1 cellular context compared by ENCODE assay signal in the genomic region with DNA sequence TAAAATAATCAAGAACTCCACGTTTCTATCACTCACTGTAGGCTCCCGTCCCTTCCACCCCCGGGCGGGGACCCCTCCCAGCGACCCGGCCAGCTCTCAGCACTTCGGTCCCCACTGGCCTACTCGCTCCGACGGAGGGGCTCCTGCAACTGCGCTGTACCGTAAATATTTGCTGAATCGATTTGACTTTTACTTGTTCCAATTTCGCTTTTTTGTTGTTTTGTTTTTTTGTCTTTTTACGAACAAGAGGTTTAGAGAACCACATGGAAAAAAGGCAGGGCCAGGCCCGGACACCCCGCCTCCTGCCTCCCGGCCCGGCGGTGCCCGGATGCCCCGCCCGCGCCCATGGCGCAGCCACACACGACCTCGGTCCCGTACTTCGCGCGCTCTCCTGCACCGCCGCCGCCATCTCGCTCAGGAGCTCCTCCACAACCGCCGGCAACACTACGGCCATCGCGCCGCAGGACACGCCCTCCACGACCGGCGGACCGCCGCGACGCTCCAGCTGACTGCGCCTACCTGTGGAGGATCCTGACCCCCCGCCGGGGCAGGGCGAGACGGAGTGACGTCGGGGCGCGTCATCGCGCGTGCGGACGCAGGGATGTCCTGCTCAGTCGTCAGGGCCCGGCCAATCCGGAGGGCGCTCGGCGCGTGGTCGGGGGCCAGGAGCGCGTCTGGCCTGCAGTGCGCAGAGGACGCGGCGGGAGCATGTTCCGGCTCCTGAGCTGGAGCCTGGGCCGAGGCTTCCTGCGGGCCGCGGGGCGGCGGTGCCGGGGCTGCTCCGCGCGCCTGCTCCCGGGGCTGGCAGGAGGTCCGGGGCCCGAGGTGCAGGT.
A peak's percentile ranks its signal among the peaks of the same experiment; 100 is the strongest.
TF ChIP-seq lines count a peak whose summit lies in the region.

A gene with protein sequence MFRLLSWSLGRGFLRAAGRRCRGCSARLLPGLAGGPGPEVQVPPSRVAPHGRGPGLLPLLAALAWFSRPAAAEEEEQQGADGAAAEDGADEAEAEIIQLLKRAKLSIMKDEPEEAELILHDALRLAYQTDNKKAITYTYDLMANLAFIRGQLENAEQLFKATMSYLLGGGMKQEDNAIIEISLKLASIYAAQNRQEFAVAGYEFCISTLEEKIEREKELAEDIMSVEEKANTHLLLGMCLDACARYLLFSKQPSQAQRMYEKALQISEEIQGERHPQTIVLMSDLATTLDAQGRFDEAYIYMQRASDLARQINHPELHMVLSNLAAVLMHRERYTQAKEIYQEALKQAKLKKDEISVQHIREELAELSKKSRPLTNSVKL (plus strand): TSS at position 684 of the 833 bp plus-strand sequence. CDS start 25 bp downstream, at position 709.
A gene with protein sequence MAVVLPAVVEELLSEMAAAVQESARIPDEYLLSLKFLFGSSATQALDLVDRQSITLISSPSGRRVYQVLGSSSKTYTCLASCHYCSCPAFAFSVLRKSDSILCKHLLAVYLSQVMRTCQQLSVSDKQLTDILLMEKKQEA (minus strand): TSS at position 564 of the 833 bp plus-strand sequence. CDS start 110 bp downstream, at position 454.

TF ChIP-seq in HepG2, 621 proteins besides CTCF, POLR2A, EP300 and RAD21 (continued from another document and continues in another):
- TF ChIP-seq BRD4 (CRISPR knock-in tag; IDR thresholded peaks at IDR 0.05): peak; percentile 93
- peak; percentile 99 for TF ChIP-seq REL (CRISPR knock-in tag; conservative IDR thresholded peaks at IDR 0.05)
- no peak for TF ChIP-seq RARG (CRISPR knock-in tag; IDR thresholded peaks at IDR 0.05; ENCODE audit: low read depth)
- no peak for TF ChIP-seq SNRNP70 (IDR thresholded peaks at IDR 0.05; ENCODE audit: low read depth, low read length)
- TF ChIP-seq, protein P1, sequence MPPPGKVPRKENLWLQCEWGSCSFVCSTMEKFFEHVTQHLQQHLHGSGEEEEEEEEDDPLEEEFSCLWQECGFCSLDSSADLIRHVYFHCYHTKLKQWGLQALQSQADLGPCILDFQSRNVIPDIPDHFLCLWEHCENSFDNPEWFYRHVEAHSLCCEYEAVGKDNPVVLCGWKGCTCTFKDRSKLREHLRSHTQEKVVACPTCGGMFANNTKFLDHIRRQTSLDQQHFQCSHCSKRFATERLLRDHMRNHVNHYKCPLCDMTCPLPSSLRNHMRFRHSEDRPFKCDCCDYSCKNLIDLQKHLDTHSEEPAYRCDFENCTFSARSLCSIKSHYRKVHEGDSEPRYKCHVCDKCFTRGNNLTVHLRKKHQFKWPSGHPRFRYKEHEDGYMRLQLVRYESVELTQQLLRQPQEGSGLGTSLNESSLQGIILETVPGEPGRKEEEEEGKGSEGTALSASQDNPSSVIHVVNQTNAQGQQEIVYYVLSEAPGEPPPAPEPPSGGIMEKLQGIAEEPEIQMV (CRISPR knock-in tag; IDR thresholded peaks at IDR 0.05; ENCODE audit: low read depth): peak; percentile 99
- no peak for TF ChIP-seq FIP1L1 (IDR thresholded peaks at IDR 0.05; ENCODE audit: borderline replicate concordance, insufficient read depth, low read depth, low read length)
- peak; percentile 98 for TF ChIP-seq SAP130 (CRISPR knock-in tag; IDR thresholded peaks at IDR 0.05; ENCODE audit: low read depth)
- peak; percentile 72; the same call in 1 of the 2 replicates for TF ChIP-seq ZNF234 (CRISPR knock-in tag; conservative IDR thresholded peaks at IDR 0.05)
- TF ChIP-seq ZNF34 (CRISPR knock-in tag; IDR thresholded peaks at IDR 0.05; ENCODE audit: borderline replicate concordance): no peak
- 0 out of 2 replicates have a peak, but pooled peaks have one; percentile 23 for TF ChIP-seq ZNF569 (CRISPR knock-in tag; IDR thresholded peaks at IDR 0.05; ENCODE audit: borderline replicate concordance)
- no peak for TF ChIP-seq MBD4 (IDR thresholded peaks at IDR 0.05; ENCODE audit: borderline replicate concordance, low read length)
- no peak for TF ChIP-seq ZKSCAN1 (IDR thresholded peaks at IDR 0.05; ENCODE audit: low read length)
- TF ChIP-seq ZNF607 (CRISPR knock-in tag; IDR thresholded peaks at IDR 0.05; ENCODE audit: borderline replicate concordance): peak; percentile 87
- TF ChIP-seq, protein P2, sequence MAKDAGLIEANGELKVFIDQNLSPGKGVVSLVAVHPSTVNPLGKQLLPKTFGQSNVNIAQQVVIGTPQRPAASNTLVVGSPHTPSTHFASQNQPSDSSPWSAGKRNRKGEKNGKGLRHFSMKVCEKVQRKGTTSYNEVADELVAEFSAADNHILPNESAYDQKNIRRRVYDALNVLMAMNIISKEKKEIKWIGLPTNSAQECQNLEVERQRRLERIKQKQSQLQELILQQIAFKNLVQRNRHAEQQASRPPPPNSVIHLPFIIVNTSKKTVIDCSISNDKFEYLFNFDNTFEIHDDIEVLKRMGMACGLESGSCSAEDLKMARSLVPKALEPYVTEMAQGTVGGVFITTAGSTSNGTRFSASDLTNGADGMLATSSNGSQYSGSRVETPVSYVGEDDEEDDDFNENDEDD (CRISPR knock-in tag; IDR thresholded peaks at IDR 0.05; ENCODE audit: borderline replicate concordance): peak; percentile 95
- TF ChIP-seq ZNF644 (CRISPR knock-in tag; IDR thresholded peaks at IDR 0.05; ENCODE audit: low read depth): peak; percentile 52; the same call in 1 of the 2 replicates
- TF ChIP-seq MAFF (IDR thresholded peaks at IDR 0.05; ENCODE audit: low read depth, low read length): no peak
- peak; percentile 90 for TF ChIP-seq KMT2A (CRISPR knock-in tag; IDR thresholded peaks at IDR 0.05)
- TF ChIP-seq ZNF264 (CRISPR knock-in tag; IDR thresholded peaks at IDR 0.05): peak; percentile 45; the same call in 1 of the 2 replicates
- TF ChIP-seq JARID2 (CRISPR knock-in tag; IDR thresholded peaks at IDR 0.05; ENCODE audit: insufficient replicate concordance): peak; percentile 89
- peak in 1 of 2 experiments; percentile 36; a peak in 1 of 4 replicates for TF ChIP-seq NR2F1 (CRISPR knock-in tag; IDR thresholded peaks at IDR 0.05)
- TF ChIP-seq ZSCAN9 (CRISPR knock-in tag; IDR thresholded peaks at IDR 0.05; ENCODE audit: borderline replicate concordance): peak; percentile 97
- 0 out of 2 replicates have a peak, but pooled peaks have one; percentile 16 for TF ChIP-seq FLYWCH1 (CRISPR knock-in tag; IDR thresholded peaks at IDR 0.05)
- no peak for TF ChIP-seq ZNF224 (CRISPR knock-in tag; IDR thresholded peaks at IDR 0.05)
- peak; percentile 82; the same call in 1 of the 2 replicates for TF ChIP-seq ZNF598 (CRISPR knock-in tag; IDR thresholded peaks at IDR 0.05; ENCODE audit: borderline replicate concordance)
- peak; percentile 95 for TF ChIP-seq RNF2 (conservative IDR thresholded peaks at IDR 0.05; ENCODE audit: low read depth)
- TF ChIP-seq SP140L (CRISPR knock-in tag; IDR thresholded peaks at IDR 0.05; ENCODE audit: borderline replicate concordance): no peak
- TF ChIP-seq, protein P3, sequence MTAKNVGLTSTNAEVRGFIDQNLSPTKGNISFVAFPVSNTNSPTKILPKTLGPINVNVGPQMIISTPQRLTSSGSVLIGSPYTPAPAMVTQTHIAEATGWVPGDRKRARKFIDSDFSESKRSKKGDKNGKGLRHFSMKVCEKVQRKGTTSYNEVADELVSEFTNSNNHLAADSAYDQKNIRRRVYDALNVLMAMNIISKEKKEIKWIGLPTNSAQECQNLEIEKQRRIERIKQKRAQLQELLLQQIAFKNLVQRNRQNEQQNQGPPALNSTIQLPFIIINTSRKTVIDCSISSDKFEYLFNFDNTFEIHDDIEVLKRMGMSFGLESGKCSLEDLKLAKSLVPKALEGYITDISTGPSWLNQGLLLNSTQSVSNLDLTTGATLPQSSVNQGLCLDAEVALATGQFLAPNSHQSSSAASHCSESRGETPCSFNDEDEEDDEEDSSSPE (CRISPR knock-in tag; IDR thresholded peaks at IDR 0.05): peak; percentile 93
- peak; percentile 61 for TF ChIP-seq RARA (CRISPR knock-in tag; IDR thresholded peaks at IDR 0.05)
- peak; percentile 88 for TF ChIP-seq ZMAT3 (CRISPR knock-in tag; conservative IDR thresholded peaks at IDR 0.05)
- peak; percentile 67 for TF ChIP-seq SP2 (CRISPR knock-in tag; IDR thresholded peaks at IDR 0.05)
- TF ChIP-seq TMF1 (CRISPR knock-in tag; IDR thresholded peaks at IDR 0.05; ENCODE audit: low read depth): peak; percentile 70; the same call in 1 of the 2 replicates
- TF ChIP-seq HES4 (CRISPR knock-in tag; IDR thresholded peaks at IDR 0.05; ENCODE audit: borderline replicate concordance): 0 out of 2 replicates have a peak, but pooled peaks have one; percentile 28
- no peak for TF ChIP-seq SMC3 (IDR thresholded peaks at IDR 0.05; ENCODE audit: low read length)
- TF ChIP-seq PCBP2 (optimal IDR thresholded peaks at IDR 0.05; ENCODE audit: low read depth, low read length, poor library complexity, severe bottlenecking): no peak
- TF ChIP-seq ZFP41 (CRISPR knock-in tag; IDR thresholded peaks at IDR 0.05; ENCODE audit: borderline replicate concordance): peak; percentile 76; the same call in 1 of the 2 replicates
- TF ChIP-seq, protein P4, sequence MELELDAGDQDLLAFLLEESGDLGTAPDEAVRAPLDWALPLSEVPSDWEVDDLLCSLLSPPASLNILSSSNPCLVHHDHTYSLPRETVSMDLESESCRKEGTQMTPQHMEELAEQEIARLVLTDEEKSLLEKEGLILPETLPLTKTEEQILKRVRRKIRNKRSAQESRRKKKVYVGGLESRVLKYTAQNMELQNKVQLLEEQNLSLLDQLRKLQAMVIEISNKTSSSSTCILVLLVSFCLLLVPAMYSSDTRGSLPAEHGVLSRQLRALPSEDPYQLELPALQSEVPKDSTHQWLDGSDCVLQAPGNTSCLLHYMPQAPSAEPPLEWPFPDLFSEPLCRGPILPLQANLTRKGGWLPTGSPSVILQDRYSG (CRISPR knock-in tag; IDR thresholded peaks at IDR 0.05): peak; percentile 63; the same call in 1 of the 2 replicates
- no peak; the same call in 1 of the 2 replicates for TF ChIP-seq TARDBP (CRISPR knock-in tag; IDR thresholded peaks at IDR 0.05)
- peak; percentile 86 for TF ChIP-seq ZNF564 (CRISPR knock-in tag; IDR thresholded peaks at IDR 0.05)
- TF ChIP-seq MTA3 (CRISPR knock-in tag; IDR thresholded peaks at IDR 0.05): no peak
- TF ChIP-seq, protein P5, sequence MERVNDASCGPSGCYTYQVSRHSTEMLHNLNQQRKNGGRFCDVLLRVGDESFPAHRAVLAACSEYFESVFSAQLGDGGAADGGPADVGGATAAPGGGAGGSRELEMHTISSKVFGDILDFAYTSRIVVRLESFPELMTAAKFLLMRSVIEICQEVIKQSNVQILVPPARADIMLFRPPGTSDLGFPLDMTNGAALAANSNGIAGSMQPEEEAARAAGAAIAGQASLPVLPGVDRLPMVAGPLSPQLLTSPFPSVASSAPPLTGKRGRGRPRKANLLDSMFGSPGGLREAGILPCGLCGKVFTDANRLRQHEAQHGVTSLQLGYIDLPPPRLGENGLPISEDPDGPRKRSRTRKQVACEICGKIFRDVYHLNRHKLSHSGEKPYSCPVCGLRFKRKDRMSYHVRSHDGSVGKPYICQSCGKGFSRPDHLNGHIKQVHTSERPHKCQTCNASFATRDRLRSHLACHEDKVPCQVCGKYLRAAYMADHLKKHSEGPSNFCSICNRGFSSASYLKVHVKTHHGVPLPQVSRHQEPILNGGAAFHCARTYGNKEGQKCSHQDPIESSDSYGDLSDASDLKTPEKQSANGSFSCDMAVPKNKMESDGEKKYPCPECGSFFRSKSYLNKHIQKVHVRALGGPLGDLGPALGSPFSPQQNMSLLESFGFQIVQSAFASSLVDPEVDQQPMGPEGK (CRISPR knock-in tag; IDR thresholded peaks at IDR 0.05): peak; percentile 91
- 0 out of 2 replicates have a peak, but pooled peaks have one; percentile 52 for TF ChIP-seq ZFAT (CRISPR knock-in tag; conservative IDR thresholded peaks at IDR 0.05)
- peak; percentile 87 for TF ChIP-seq ZNF124 (CRISPR knock-in tag; IDR thresholded peaks at IDR 0.05)
- no peak for TF ChIP-seq MBNL3 (CRISPR knock-in tag; conservative IDR thresholded peaks at IDR 0.05)
- TF ChIP-seq WIZ (CRISPR knock-in tag; IDR thresholded peaks at IDR 0.05): peak; percentile 71; the same call in 1 of the 2 replicates
- TF ChIP-seq, protein P6, sequence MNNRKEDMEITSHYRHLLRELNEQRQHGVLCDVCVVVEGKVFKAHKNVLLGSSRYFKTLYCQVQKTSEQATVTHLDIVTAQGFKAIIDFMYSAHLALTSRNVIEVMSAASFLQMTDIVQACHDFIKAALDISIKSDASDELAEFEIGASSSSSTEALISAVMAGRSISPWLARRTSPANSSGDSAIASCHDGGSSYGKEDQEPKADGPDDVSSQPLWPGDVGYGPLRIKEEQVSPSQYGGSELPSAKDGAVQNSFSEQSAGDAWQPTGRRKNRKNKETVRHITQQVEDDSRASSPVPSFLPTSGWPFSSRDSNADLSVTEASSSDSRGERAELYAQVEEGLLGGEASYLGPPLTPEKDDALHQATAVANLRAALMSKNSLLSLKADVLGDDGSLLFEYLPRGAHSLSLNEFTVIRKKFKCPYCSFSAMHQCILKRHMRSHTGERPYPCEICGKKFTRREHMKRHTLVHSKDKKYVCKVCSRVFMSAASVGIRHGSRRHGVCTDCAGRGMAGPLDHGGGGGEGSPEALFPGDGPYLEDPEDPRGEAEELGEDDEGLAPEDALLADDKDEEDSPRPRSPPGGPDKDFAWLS (CRISPR knock-in tag; IDR thresholded peaks at IDR 0.05; ENCODE audit: borderline replicate concordance): no peak
- TF ChIP-seq, protein P7, sequence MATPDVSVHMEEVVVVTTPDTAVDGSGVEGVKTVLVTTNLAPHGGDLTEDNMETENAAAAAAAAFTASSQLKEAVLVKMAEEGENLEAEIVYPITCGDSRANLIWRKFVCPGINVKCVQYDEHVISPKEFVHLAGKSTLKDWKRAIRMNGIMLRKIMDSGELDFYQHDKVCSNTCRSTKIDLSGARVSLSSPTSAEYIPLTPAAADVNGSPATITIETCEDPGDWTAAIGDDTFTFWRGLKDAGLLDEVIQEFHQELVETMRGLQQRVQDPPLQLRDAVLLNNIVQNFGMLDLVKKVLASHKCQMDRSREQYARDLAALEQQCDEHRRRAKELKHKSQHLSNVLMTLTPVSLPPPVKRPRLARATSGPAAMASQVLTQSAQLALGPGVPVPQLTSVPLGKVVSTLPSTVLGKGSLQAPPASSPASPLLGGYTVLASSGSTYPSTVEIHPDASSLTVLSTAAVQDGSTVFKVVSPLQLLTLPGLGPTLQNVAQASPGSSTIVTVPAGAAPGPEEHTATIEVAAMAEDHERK (CRISPR knock-in tag; IDR thresholded peaks at IDR 0.05; ENCODE audit: low read depth): peak; percentile 91
- TF ChIP-seq SOX5 (CRISPR knock-in tag; IDR thresholded peaks at IDR 0.05; ENCODE audit: borderline replicate concordance): peak; percentile 76; the same call in 1 of the 2 replicates
- no peak for TF ChIP-seq PLRG1 (conservative IDR thresholded peaks at IDR 0.05)
- no peak for TF ChIP-seq AGO1 (IDR thresholded peaks at IDR 0.05; ENCODE audit: low read depth, low read length, poor library complexity, severe bottlenecking)
- no peak; the same call in none of the 2 replicates for TF ChIP-seq HOXA5 (CRISPR knock-in tag; IDR thresholded peaks at IDR 0.05)
- TF ChIP-seq PHB2 (IDR thresholded peaks at IDR 0.05; ENCODE audit: partially characterized antibody): no peak
- TF ChIP-seq TEAD2 (CRISPR knock-in tag; IDR thresholded peaks at IDR 0.05): 0 out of 2 replicates have a peak, but pooled peaks have one; percentile 44
